ENCODE assay signal across 19 cellular contexts in the genomic region with DNA sequence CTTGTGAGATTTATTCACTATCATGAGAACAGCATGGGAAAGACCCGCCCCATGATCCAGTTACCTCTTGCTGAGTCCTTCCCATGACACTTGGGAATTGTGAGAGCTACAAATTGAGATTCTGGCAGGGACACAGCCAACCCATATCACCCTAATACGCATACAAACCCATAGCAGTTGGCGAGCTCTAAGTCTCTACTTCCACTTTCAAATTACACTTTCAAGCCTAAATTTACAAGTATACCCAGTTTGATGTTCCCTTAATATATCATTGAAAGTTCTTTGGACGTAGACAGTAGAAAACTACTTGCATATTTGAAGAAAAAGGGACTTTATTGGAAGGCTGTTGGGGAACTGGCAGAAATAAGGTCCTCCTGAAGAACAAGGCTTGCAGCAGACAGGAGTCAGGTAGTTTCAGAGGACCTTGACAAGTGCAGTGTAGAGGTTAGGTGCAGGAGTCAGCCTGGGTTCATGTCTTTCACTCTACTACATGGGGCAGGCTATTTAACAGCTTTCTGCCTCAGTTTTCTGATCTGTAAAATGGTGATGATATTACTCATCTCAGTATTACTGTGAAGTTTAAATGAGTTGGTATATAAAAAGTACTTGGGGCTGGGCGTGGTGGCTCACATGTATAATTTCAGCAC.
DNase-seq lines count a peak whose midpoint lies in the region; ATAC-seq and TF ChIP-seq lines count a peak whose summit lies in the region.
"Had no signal": no experiment of that assay in that cellular context is flagged by ENCODE, and none has a peak within 500 bp of the region (broad histone marks: within the 10 kb centered on the region; RNA-seq: fewer than 3 reads in every experiment).

No MANE protein-coding gene starts in this region.

- H3K18ac ChIP-seq in trophoblast cell (ENCODE audit: low read length) = no peak overlapping the region

- H3K4me3 ChIP-seq in trophoblast cell (ENCODE audit: low read depth, low read length) = peak overlapping the region; percentile 49
- no peak overlapping the region for H3K4me3 ChIP-seq in adrenal gland
- H3K4me3 ChIP-seq: A549, SJSA1 had no signal

- no CpG with 5 or more reads among the region's 5 CpGs for WGBS in trophoblast cell (ENCODE audit: extremely low coverage, insufficient coverage, insufficient read length)
- WGBS in adrenal gland, 4 donors = 64 to 69% (median 66%) methylated on average over 5 of the region's 5 CpGs

- H3K79me1 ChIP-seq in trophoblast cell (ENCODE audit: low read length) = no peaks in the 10 kb centered on the region

- H3K27ac ChIP-seq in trophoblast cell (ENCODE audit: low read depth, low read length) = no peak overlapping the region
- H3K27ac ChIP-seq in adrenal gland = no peak overlapping the region
- H3K27ac ChIP-seq: A549, SJSA1 had no signal

- TF ChIP-seq CTCF in adrenal gland (IDR thresholded peaks at IDR 0.05) = no peak

- no peak overlapping the region for H3K9ac ChIP-seq in trophoblast cell (ENCODE audit: low read length)

- DNase-seq in trophoblast cell (no peak), NCI-H748 treated with DMSO at 0.1 percent for 48 hours (lab: John Stamatoyannopoulos, UW) (no peak), islet precursor cell (no peak), adrenal gland (no peak)
- DNase-seq: CD4-positive, CD25-positive, alpha-beta regulatory T cell; DMS79 treated with DMSO at 0.1 percent for 48 hours; H7; Kasumi-1; NCI-H1048; NCI-H1417 treated with DMSO at 0.1 percent for 48 hours; NCI-H187; NCI-H526; T-helper 1 cell had no signal

- H3K23ac ChIP-seq in trophoblast cell (ENCODE audit: low read length) = no peak overlapping the region

- H4K8ac ChIP-seq in trophoblast cell (ENCODE audit: low read depth, low read length) = no peak overlapping the region

- H4K91ac ChIP-seq in trophoblast cell (ENCODE audit: low read depth, low read length) = no peak overlapping the region

- no peak overlapping the region for H2BK5ac ChIP-seq in trophoblast cell (ENCODE audit: low read depth, low read length, poor library complexity)

- H3K79me2 ChIP-seq in trophoblast cell (ENCODE audit: control insufficient read depth, insufficient read depth, low read length, poor library complexity) = no peaks in the 10 kb centered on the region

- H3K4ac ChIP-seq in trophoblast cell (ENCODE audit: low read depth, low read length) = no peak overlapping the region

- H3K27me3 ChIP-seq in trophoblast cell (ENCODE audit: insufficient read depth, low read length) = no peaks in the 10 kb centered on the region
- no peaks in the 10 kb centered on the region for H3K27me3 ChIP-seq in adrenal gland
- H3K27me3 ChIP-seq: SJSA1 had no signal

- H3K4me1 ChIP-seq in trophoblast cell (ENCODE audit: control insufficient read depth in 1 of 2, insufficient read depth in 2 of 2, low read length in 2 of 2) (no peaks in the 10 kb centered on the region), adrenal gland (replicated peaks in 1 of 2) (no peaks in the 10 kb centered on the region)
- H3K4me1 ChIP-seq: A549, SJSA1 had no signal

- no peak overlapping the region for H4K12ac ChIP-seq in trophoblast cell (ENCODE audit: low read depth, low read length)

- no peak overlapping the region for H2AFZ ChIP-seq in trophoblast cell (ENCODE audit: insufficient read depth, low read length, poor library complexity)

- no peak overlapping the region for H2AK5ac ChIP-seq in trophoblast cell (ENCODE audit: low read length)

- no peak overlapping the region for H2BK12ac ChIP-seq in trophoblast cell (ENCODE audit: low read length)

- intact Hi-C loops in adrenal gland (cut with DNase I) = no loop called here

- H3K14ac ChIP-seq in trophoblast cell (ENCODE audit: low read length) = no peak overlapping the region

- no peak overlapping the region for H2BK120ac ChIP-seq in trophoblast cell (ENCODE audit: insufficient read depth, low read length, poor library complexity)

- no peak for TF ChIP-seq POLR2A in adrenal gland (IDR thresholded peaks at IDR 0.05)

- H3K36me3 ChIP-seq in trophoblast cell (ENCODE audit: control insufficient read depth in 1 of 2, insufficient read depth in 2 of 2, low read length in 2 of 2) = no peaks in the 10 kb centered on the region
- H3K36me3 ChIP-seq in adrenal gland (replicated peaks in 1 of 2) = no peaks in the 10 kb centered on the region
- H3K36me3 ChIP-seq: SJSA1 had no signal

- no peaks in the 10 kb centered on the region for H3K9me3 ChIP-seq in trophoblast cell (ENCODE audit: insufficient read depth, low read depth, low read length)
- H3K9me3 ChIP-seq in adrenal gland (replicated peaks in 1 of 3) = no peaks in the 10 kb centered on the region
- H3K9me3 ChIP-seq: A549, SJSA1 had no signal

- H3K4me2 ChIP-seq in trophoblast cell (ENCODE audit: low read length) = no peak overlapping the region
- H3K4me2 ChIP-seq: A549 had no signal

- ATAC-seq in GM18498 (IDR thresholded peaks at IDR 0.05; ENCODE audit: unreplicated experiment) = peak; percentile 72
- peak; percentile 81 for ATAC-seq in GM19025 (IDR thresholded peaks at IDR 0.05; ENCODE audit: low read depth, unreplicated experiment)
- peak; percentile 69 for ATAC-seq in HG03280 (IDR thresholded peaks at IDR 0.05; ENCODE audit: unreplicated experiment)
- ATAC-seq: A549, Right ventricle myocardium inferior had no signal
